Comparison of ENCODE assay signal across 13 cellular contexts in the genomic region with DNA sequence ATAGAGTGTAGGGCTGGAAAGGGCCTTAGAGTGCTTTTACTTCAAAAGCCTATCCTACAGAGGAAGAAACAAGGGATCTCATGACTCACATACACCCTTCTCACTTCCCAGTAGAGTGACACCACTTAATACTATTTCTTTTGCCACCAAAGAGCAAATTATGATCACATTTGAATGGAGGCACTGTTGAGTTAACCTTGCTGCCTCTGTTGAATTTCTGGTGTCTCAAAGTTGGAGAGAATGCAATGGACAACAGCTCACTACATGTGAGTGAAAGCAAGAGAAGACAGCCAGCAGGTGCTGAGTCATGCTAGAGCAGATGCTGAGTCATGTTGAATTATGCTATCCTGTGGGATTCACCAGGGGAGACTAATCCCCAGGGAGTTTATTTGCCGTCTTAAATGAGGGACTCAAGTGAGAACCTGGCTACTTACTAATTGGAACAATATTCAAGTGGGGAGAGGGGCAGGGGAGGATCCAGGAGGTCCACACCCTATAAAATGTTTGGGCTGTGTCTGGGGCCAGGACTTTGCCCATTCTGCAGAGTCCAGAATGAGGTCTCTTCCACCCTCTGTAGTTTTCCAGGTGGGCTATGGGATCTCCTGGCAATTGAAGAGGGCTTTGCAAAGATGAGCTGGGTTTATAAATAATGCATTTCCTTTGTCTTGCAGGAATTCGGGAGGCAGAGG. TPM values are rescaled to one million over a fixed set of nuclear protein-coding genes. Genes with fewer than 3 reads are reported as not detected.
A peak's percentile ranks its signal among the peaks of the same experiment; 100 is the strongest.
DNase-seq lines count a peak whose midpoint lies in the region; ATAC-seq, FAIRE-seq and TF ChIP-seq lines count a peak whose summit lies in the region.
"Had no signal": no experiment of that assay in that cellular context is flagged by ENCODE, and none has a peak within 500 bp of the region (broad histone marks: within the 10 kb centered on the region; RNA-seq: fewer than 3 reads in every experiment).

No MANE protein-coding gene starts in this region.

- no peaks in the 10 kb centered on the region for H3K9me3 Mint-ChIP-seq in stimulated activated naive B cell treated with anti-CD40 and anti-IgM and Interleukin-4, amounts not matched to agents 10 μg/mL and 1 μg/mL and 100 μg/mL, for 72 hours
- H3K9me3 Mint-ChIP-seq: activated CD4-positive, alpha-beta T cell treated with anti-CD3 and anti-CD28 coated beads, Interleukin-2, amount 10 ng/mL, durations not matched to agents 7 days and 5 days had no signal

- TF ChIP-seq CTCF in A549 (IDR thresholded peaks at IDR 0.05) = no peak
- no peak for TF ChIP-seq CTCF in coronary artery (IDR thresholded peaks at IDR 0.05)

- H3K4me3 Mint-ChIP-seq in stimulated activated naive B cell treated with anti-CD40 and anti-IgM and Interleukin-4, amounts not matched to agents 10 μg/mL and 1 μg/mL and 100 μg/mL, for 72 hours = no peak overlapping the region
- H3K4me3 Mint-ChIP-seq: activated CD4-positive, alpha-beta T cell treated with anti-CD3 and anti-CD28 coated beads, Interleukin-2, amount 10 ng/mL, durations not matched to agents 7 days and 5 days had no signal

- H3K9me3 ChIP-seq in A549 (no peaks in the 10 kb centered on the region), SJSA1 (replicated peaks) (no peaks in the 10 kb centered on the region)
- H3K9me3 ChIP-seq: spleen, thoracic aorta had no signal

- 48% methylated on average over 2 of the region's 2 CpGs for WGBS in A549 (ENCODE audit: missing lambda C conversion rate)

- H3K27me3 Mint-ChIP-seq in stimulated activated naive B cell treated with anti-CD40 and anti-IgM and Interleukin-4, amounts not matched to agents 10 μg/mL and 1 μg/mL and 100 μg/mL, for 72 hours = peaks cover 11 to 13% of the 10 kb centered on the region in 2 donors

- H3K4me1 Mint-ChIP-seq in stimulated activated naive B cell treated with anti-CD40 and anti-IgM and Interleukin-4, amounts not matched to agents 10 μg/mL and 1 μg/mL and 100 μg/mL, for 72 hours = no peaks in the 10 kb centered on the region
- H3K4me1 Mint-ChIP-seq: activated CD4-positive, alpha-beta T cell treated with anti-CD3 and anti-CD28 coated beads, Interleukin-2, amount 10 ng/mL, durations not matched to agents 7 days and 5 days had no signal

- ATAC-seq in A549 (peak; percentile 89 to 90), Right ventricle myocardium inferior (no peak), GM19351 (IDR thresholded peaks at IDR 0.05; ENCODE audit: unreplicated experiment) (no peak)
- no peak for ATAC-seq in stimulated activated naive B cell treated with anti-CD40 and anti-IgM and Interleukin-4, amounts not matched to agents 10 μg/mL and 1 μg/mL and 100 μg/mL, for 72 hours (replicated peaks)
- ATAC-seq: left ventricle myocardium superior had no signal

- H3K4me1 ChIP-seq in A549 (peaks cover 19% of the 10 kb centered on the region), SJSA1 (replicated peaks) (peaks cover 24% of the 10 kb centered on the region)
- H3K4me1 ChIP-seq: spleen had no signal

- TF ChIP-seq EP300 in A549 (IDR thresholded peaks at IDR 0.05) = no peak

- H3K4me2 ChIP-seq in A549 = peak overlapping the region; percentile 35

- H3K36me3 Mint-ChIP-seq in stimulated activated naive B cell treated with anti-CD40 and anti-IgM and Interleukin-4, amounts not matched to agents 10 μg/mL and 1 μg/mL and 100 μg/mL, for 72 hours = no peaks in the 10 kb centered on the region

- no peaks in the 10 kb centered on the region for H3K27me3 ChIP-seq in SJSA1 (replicated peaks)

- TF ChIP-seq RAD21 in A549 (conservative IDR thresholded peaks at IDR 0.05 in 1 of 2, IDR thresholded peaks at IDR 0.05 in 1 of 2) = no peak

- H3K4me3 ChIP-seq in A549 (no peak overlapping the region), SJSA1 (no peak overlapping the region), coronary artery (no peak overlapping the region)
- H3K4me3 ChIP-seq: spleen, thoracic aorta had no signal

- DNase-seq in A549 (ENCODE audit: low read depth in 1 of 2, low spot score in 1 of 2) (peak; percentile 72 to 81), H4 (ENCODE audit: low spot score) (peak; percentile 37), SJSA1 (ENCODE audit: low read depth in 1 of 2, low spot score in 2 of 2) (peak; percentile 75), fibroblast of the conjunctiva (ENCODE audit: low read depth) (peak; percentile 16), Right ventricle myocardium inferior (ENCODE audit: missing footprints) (no peak), coronary artery (ENCODE audit: low spot score) (no peak)
- DNase-seq in stimulated activated naive B cell treated with anti-CD40 and anti-IgM and Interleukin-4, amounts not matched to agents 10 μg/mL and 1 μg/mL and 100 μg/mL, for 72 hours = no peak
- DNase-seq: activated CD4-positive, alpha-beta T cell treated with anti-CD3 and anti-CD28 coated beads, Interleukin-2, amount 10 ng/mL, durations not matched to agents 7 days and 5 days; Calu3; left ventricle myocardium superior; spleen had no signal

- POLR2A ChIA-PET in A549 (lab: Yijun Ruan, JAX) = no interaction called here

- no peak for TF ChIP-seq POLR2A in A549 (IDR thresholded peaks at IDR 0.05; ENCODE audit: low read length)

- intact Hi-C loops in Right ventricle myocardium inferior (cut with DNase I) = no loop called here

- H3K27ac Mint-ChIP-seq in stimulated activated naive B cell treated with anti-CD40 and anti-IgM and Interleukin-4, amounts not matched to agents 10 μg/mL and 1 μg/mL and 100 μg/mL, for 72 hours = no peak overlapping the region
- H3K27ac Mint-ChIP-seq: activated CD4-positive, alpha-beta T cell treated with anti-CD3 and anti-CD28 coated beads, Interleukin-2, amount 10 ng/mL, durations not matched to agents 7 days and 5 days had no signal

- no peaks in the 10 kb centered on the region for H3K36me3 ChIP-seq in SJSA1
- H3K36me3 ChIP-seq: spleen, thoracic aorta had no signal

- peak; percentile 93 for FAIRE-seq in A549 (lab: Jason Lieb, UNC)

- CTCF ChIA-PET in A549 (lab: Yijun Ruan, JAX) = interaction anchor here (1.1 to 1.8 kb wide), 3 partner anchors 8 to 285 kb away, joined by 3 to 6 read pairs (median 4); no protein-coding TSS in a partner anchor

- H3K27ac ChIP-seq in A549 (peak overlapping the region; percentile 66 to 85), SJSA1 (0 out of 2 replicates have a peak overlapping the region, but pooled peaks have one; percentile 6), coronary artery (no peak overlapping the region)
- H3K27ac ChIP-seq: spleen, thoracic aorta had no signal

TF ChIP-seq in A549, 52 proteins besides CTCF, POLR2A, EP300 and RAD21:
- no peak for TF ChIP-seq RNF2 (IDR thresholded peaks at IDR 0.05; ENCODE audit: borderline replicate concordance, low read depth)
- TF ChIP-seq MAFK (IDR thresholded peaks at IDR 0.05; ENCODE audit: partially characterized antibody) = peak; percentile 100
- TF ChIP-seq, protein P1, sequence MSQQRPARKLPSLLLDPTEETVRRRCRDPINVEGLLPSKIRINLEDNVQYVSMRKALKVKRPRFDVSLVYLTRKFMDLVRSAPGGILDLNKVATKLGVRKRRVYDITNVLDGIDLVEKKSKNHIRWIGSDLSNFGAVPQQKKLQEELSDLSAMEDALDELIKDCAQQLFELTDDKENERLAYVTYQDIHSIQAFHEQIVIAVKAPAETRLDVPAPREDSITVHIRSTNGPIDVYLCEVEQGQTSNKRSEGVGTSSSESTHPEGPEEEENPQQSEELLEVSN (IDR thresholded peaks at IDR 0.05; ENCODE audit: borderline replicate concordance, low read depth) = peak; percentile 31; the same call in 1 of the 2 replicates
- TF ChIP-seq KDM1A (IDR thresholded peaks at IDR 0.05; ENCODE audit: low read depth) = no peak
- TF ChIP-seq ZFP36 (IDR thresholded peaks at IDR 0.05; ENCODE audit: borderline replicate concordance, partially characterized antibody) = peak; percentile 53
- TF ChIP-seq NFE2L2 (conservative IDR thresholded peaks at IDR 0.05; ENCODE audit: low read length) = peak; percentile 98
- peak; percentile 85 for TF ChIP-seq HOXB5 (CRISPR knock-in tag; IDR thresholded peaks at IDR 0.05)
- TF ChIP-seq, protein P2, sequence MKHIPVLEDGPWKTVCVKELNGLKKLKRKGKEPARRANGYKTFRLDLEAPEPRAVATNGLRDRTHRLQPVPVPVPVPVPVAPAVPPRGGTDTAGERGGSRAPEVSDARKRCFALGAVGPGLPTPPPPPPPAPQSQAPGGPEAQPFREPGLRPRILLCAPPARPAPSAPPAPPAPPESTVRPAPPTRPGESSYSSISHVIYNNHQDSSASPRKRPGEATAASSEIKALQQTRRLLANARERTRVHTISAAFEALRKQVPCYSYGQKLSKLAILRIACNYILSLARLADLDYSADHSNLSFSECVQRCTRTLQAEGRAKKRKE (CRISPR knock-in tag; IDR thresholded peaks at IDR 0.05; ENCODE audit: low read depth) = peak; percentile 58; the same call in 1 of the 2 replicates
- TF ChIP-seq FOSL2 (IDR thresholded peaks at IDR 0.05) = peak; percentile 60
- peak; percentile 86 for TF ChIP-seq FOSL2 (CRISPR knock-in tag; IDR thresholded peaks at IDR 0.05)
- TF ChIP-seq HOXB13 (CRISPR knock-in tag; IDR thresholded peaks at IDR 0.05; ENCODE audit: low read depth) = peak; percentile 40; the same call in 1 of the 2 replicates
- TF ChIP-seq TFCP2L1 (CRISPR knock-in tag; IDR thresholded peaks at IDR 0.05) = no peak
- no peak for TF ChIP-seq BHLHE40 (IDR thresholded peaks at IDR 0.05; ENCODE audit: low read depth, low read length)
- peak; percentile 77; the same call in 1 of the 2 replicates for TF ChIP-seq ZNF302 (CRISPR knock-in tag; IDR thresholded peaks at IDR 0.05)
- TF ChIP-seq JUNB (IDR thresholded peaks at IDR 0.05) = 0 out of 2 replicates have a peak, but pooled peaks have one; percentile 40
- TF ChIP-seq, protein P3, sequence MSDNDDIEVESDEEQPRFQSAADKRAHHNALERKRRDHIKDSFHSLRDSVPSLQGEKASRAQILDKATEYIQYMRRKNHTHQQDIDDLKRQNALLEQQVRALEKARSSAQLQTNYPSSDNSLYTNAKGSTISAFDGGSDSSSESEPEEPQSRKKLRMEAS (IDR thresholded peaks at IDR 0.05) = peak; percentile 61
- peak; percentile 69; the same call in 1 of the 2 replicates for TF ChIP-seq EHF (CRISPR knock-in tag; IDR thresholded peaks at IDR 0.05)
- 0 out of 2 replicates have a peak, but pooled peaks have one; percentile 30 for TF ChIP-seq FOXS1 (CRISPR knock-in tag; IDR thresholded peaks at IDR 0.05)
TF ChIP-seq in A549: peak in this region for 13.

RNA-seq across cellular contexts. Expression of a gene that starts 35.8 kb away (rescaled TPM):
- polyA plus RNA-seq in A549 (2011; rRNA removed) (0.22 and 0.32 TPM in 2 replicates), A549 (2017; fragmentation: RNase III; extraction: RNeasy Plus Mini Kit Qiagen cat#74134 plus additional on column Dnase treatment) (0.41 to 1.0 TPM (median 0.62 TPM) in 3 replicates)
- polyA plus RNA-seq in A549 (2012; cell fraction: cytosol; rRNA removed) = 0.44 and 0.53 TPM in 2 replicates
- 0.18 and 0.28 TPM in 2 replicates for polyA plus RNA-seq in A549 (2012; cell fraction: nucleus; rRNA removed)
- polyA minus RNA-seq in A549 (2011; rRNA and poly(A)+ RNA removed) = 0.24 TPM in 1 of 2 replicates, not detected in the other
- 0.04 and 1.6 TPM in 2 replicates for total RNA-seq in H4 (2014; rRNA removed; shearing (Covaris generic))
- total RNA-seq in SJSA1 (2014; rRNA removed; shearing (Covaris generic)) = 3.9 and 5.7 TPM in 2 replicates
- 3.1 TPM for total RNA-seq in Right ventricle myocardium inferior
- total RNA-seq: activated CD4-positive, alpha-beta T cell treated with anti-CD3 and anti-CD28 coated beads, Interleukin-2, amount 10 ng/mL, durations not matched to agents 7 days and 5 days; Calu3; spleen; thoracic aorta had no signal
- polyA plus RNA-seq: spleen had no signal

Comparison
In these comparisons a context has a peak if more than half of its experiments do, and no peak if none do; other contexts are left out.
1. ATAC-seq: peak in A549 (2 of 2); none in stimulated activated naive B cell treated with anti-CD40 and anti-IgM and Interleukin-4, amounts not matched to agents 10 μg/mL and 1 μg/mL and 100 μg/mL, for 72 hours (0 of 2), Right ventricle myocardium inferior (single experiment) and GM19351 (single experiment).
2. DNase-seq: peak in A549 (2 of 2), H4 (single experiment), SJSA1 (2 of 2) and fibroblast of the conjunctiva (single experiment); none in stimulated activated naive B cell treated with anti-CD40 and anti-IgM and Interleukin-4, amounts not matched to agents 10 μg/mL and 1 μg/mL and 100 μg/mL, for 72 hours (single experiment), Right ventricle myocardium inferior (single experiment) and coronary artery (single experiment).
3. H3K27ac ChIP-seq: peak in A549 (2 of 2) and SJSA1 (single experiment); none in coronary artery (0 of 2).